In the genomic region with DNA sequence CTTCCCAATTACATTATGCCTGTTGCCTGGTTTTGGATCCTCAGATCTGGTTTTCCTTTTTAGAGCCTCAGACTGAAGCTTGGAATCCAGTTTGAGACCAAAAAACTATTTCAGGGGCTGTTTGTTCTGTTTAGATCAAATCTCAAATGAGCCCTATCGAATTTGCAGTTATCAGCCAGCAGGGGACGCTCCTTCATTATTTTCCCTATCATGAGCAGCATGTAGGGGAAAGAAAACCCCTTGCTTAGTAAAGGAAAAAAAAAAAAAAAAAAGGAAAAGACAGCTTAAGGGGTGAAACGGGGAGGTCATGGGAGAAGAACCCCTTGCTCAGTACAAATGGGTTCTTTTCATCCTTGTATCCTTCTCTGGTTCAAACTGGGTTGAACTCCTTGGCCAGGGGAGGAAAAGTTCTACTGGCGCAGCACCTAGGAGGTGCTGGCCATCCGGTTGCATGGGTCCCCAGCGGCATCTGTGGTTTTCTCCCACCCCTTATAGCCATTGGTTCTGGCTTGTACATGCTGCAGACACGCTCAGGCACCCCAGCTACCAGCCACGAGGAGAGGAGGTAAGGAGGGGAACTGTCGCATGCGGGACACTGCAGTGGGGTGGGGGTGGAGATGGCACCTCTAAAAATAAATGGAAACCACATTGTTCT, we compare ENCODE assay signal across 1 cellular context.
TF ChIP-seq lines count a peak whose summit lies in the region.

No MANE protein-coding gene starts in this region.

TF ChIP-seq in K562, 482 proteins besides CTCF, POLR2A, EP300 and RAD21 (continued from another document):
- TF ChIP-seq, protein P1, sequence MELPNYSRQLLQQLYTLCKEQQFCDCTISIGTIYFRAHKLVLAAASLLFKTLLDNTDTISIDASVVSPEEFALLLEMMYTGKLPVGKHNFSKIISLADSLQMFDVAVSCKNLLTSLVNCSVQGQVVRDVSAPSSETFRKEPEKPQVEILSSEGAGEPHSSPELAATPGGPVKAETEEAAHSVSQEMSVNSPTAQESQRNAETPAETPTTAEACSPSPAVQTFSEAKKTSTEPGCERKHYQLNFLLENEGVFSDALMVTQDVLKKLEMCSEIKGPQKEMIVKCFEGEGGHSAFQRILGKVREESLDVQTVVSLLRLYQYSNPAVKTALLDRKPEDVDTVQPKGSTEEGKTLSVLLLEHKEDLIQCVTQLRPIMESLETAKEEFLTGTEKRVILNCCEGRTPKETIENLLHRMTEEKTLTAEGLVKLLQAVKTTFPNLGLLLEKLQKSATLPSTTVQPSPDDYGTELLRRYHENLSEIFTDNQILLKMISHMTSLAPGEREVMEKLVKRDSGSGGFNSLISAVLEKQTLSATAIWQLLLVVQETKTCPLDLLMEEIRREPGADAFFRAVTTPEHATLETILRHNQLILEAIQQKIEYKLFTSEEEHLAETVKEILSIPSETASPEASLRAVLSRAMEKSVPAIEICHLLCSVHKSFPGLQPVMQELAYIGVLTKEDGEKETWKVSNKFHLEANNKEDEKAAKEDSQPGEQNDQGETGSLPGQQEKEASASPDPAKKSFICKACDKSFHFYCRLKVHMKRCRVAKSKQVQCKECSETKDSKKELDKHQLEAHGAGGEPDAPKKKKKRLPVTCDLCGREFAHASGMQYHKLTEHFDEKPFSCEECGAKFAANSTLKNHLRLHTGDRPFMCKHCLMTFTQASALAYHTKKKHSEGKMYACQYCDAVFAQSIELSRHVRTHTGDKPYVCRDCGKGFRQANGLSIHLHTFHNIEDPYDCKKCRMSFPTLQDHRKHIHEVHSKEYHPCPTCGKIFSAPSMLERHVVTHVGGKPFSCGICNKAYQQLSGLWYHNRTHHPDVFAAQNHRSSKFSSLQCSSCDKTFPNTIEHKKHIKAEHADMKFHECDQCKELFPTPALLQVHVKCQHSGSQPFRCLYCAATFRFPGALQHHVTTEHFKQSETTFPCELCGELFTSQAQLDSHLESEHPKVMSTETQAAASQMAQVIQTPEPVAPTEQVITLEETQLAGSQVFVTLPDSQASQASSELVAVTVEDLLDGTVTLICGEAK (IDR thresholded peaks at IDR 0.05), result no peak
- TF ChIP-seq, protein P1 (CRISPR knock-in tag; IDR thresholded peaks at IDR 0.05), result no peak
- TF ChIP-seq FOXK2 (conservative IDR thresholded peaks at IDR 0.05 in 1 of 2, IDR thresholded peaks at IDR 0.05 in 1 of 2; ENCODE audit: low read depth in 2 of 2), result no peak
